7 cellular contexts compared by ENCODE assay signal in genomic region chr15:81133782-81134461, GRCh38. TPM values are rescaled to one million over a fixed set of nuclear protein-coding genes. Genes with fewer than 3 reads are reported as not detected.
DNase-seq lines count a peak whose midpoint lies in the region; ATAC-seq and TF ChIP-seq lines count a peak whose summit lies in the region.

A gene with protein sequence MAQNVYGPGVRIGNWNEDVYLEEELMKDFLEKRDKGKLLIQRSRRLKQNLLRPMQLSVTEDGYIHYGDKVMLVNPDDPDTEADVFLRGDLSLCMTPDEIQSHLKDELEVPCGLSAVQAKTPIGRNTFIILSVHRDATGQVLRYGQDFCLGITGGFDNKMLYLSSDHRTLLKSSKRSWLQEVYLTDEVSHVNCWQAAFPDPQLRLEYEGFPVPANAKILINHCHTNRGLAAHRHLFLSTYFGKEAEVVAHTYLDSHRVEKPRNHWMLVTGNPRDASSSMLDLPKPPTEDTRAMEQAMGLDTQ (plus strand): TSS chr15:81134270. CDS start chr15:81134330, 60 bp downstream.

- WGBS in iPS DF 6.9 (ENCODE audit: insufficient coverage, insufficient read length): no CpG with 5 or more reads among the region's 33 CpGs

- H3K4me1 Mint-ChIP-seq in HFFc6 (ENCODE audit: low read depth): no peaks in the 10 kb centered on the region

- H3K27me3 Mint-ChIP-seq in HFFc6 (ENCODE audit: insufficient read depth): peaks cover 3% of the 10 kb centered on the region; the same call in 1 of the 2 replicates

- no peaks in the 10 kb centered on the region for H3K4me1 ChIP-seq in iPS DF 6.9 (ENCODE audit: control insufficient read depth, insufficient read depth, low read length)

- H3K36me3 ChIP-seq in iPS DF 6.9 (ENCODE audit: control insufficient read depth, insufficient read depth, low read length): no peaks in the 10 kb centered on the region

- H3K27ac ChIP-seq in iPS DF 6.9 (ENCODE audit: low read length): no peak within 1 kb of the TSS

- H3K27me3 ChIP-seq in iPS DF 6.9 (ENCODE audit: control insufficient read depth, insufficient read depth, low read length): no peaks in the 10 kb centered on the region; the same call in 1 of the 2 replicates

- H3K4me3 ChIP-seq in astrocyte of the spinal cord (ENCODE audit: low read depth, low read length) (peak within 1 kb of the TSS; percentile 38), iPS DF 6.9 (ENCODE audit: low read length) (peak within 1 kb of the TSS; percentile 40; the same call in 1 of the 2 replicates)

- no peaks in the 10 kb centered on the region for H3K36me3 Mint-ChIP-seq in HFFc6 (ENCODE audit: low read depth)

- TF ChIP-seq CTCF in HFFc6 (IDR thresholded peaks at IDR 0.05) (no peak; the same call in 1 of the 2 replicates), astrocyte of the spinal cord (IDR thresholded peaks at IDR 0.05; ENCODE audit: low read depth, low read length) (peak; percentile 2)

- no peak for ATAC-seq in GM19035 (IDR thresholded peaks at IDR 0.05; ENCODE audit: unreplicated experiment)

- no peaks in the 10 kb centered on the region for H3K9me3 ChIP-seq in iPS DF 6.9 (ENCODE audit: control insufficient read depth, insufficient read depth, low read length)

- peak within 1 kb of the TSS; percentile 53 for H3K4me3 Mint-ChIP-seq in HFFc6

- peak; percentile 46 for DNase-seq in HFFc6
- DNase-seq in NCI-H82 (lab: John Stamatoyannopoulos, UW): peak; percentile 97
- DNase-seq in astrocyte of the spinal cord (ENCODE audit: low read depth, low spot score): peak; percentile 49
- DNase-seq in iPS DF 6.9 (ENCODE audit: low read depth, low spot score): peak; percentile 88
- DNase-seq in retina: peak; percentile 95
- no peak for DNase-seq in MV-4-11 (lab: John Stamatoyannopoulos, UW)

- in situ Hi-C loops in astrocyte of the spinal cord (cut with HindIII; ENCODE audit: low sequenced_read_pairs): no loop called here

- no peak within 1 kb of the TSS for H3K27ac Mint-ChIP-seq in HFFc6

- H3K9me3 Mint-ChIP-seq in HFFc6: no peaks in the 10 kb centered on the region

RNA-seq across cellular contexts. Expression of the gene that starts here (rescaled TPM):
- under 1 TPM in 2 of 6 experiments, not detected in 4; 0.20 to 0.43 TPM for total RNA-seq in HFFc6 (2021; fragmentation: NEBNext Ultra II Directional; extraction: Animal tissue kit (Norgen Biotek cat#: 25700))

Comparison
In these comparisons a context has a peak if more than half of its experiments do, and no peak if none do; other contexts are left out.
1. Peak in DNase-seq in HFFc6; RNA of the gene not detected or under 1 TPM.